In the genomic region with DNA sequence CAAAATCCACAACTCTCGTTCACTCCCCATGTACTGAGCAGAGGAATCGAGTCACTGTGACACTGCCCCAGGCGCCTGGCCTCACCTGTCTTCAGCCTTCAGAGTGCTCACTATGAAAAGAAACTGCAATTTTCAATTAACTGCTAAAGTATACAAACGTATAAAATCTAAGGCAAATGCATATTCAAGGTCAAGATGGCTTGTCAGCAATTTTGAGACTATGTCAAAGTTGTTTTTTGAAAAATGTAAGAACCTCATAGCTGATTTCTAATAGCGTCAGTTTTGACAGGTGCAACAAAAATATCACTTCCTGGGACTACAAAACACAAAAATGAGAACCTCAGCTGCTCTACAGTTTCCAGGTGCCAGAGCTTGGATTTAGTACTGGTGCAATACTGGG, we compare ENCODE assay signal across 3 cellular contexts.
TF ChIP-seq lines count a peak whose summit lies in the region.

No MANE protein-coding gene starts in this region.

TF ChIP-seq in HepG2, 621 proteins besides CTCF, POLR2A, EP300 and RAD21:
- TF ChIP-seq BORCS8-MEF2B (CRISPR knock-in tag; IDR thresholded peaks at IDR 0.05) (no peak), NPAS2 (CRISPR knock-in tag; IDR thresholded peaks at IDR 0.05; ENCODE audit: borderline replicate concordance) (no peak), SALL1 (CRISPR knock-in tag; IDR thresholded peaks at IDR 0.05) (no peak), ZNF570 (CRISPR knock-in tag; IDR thresholded peaks at IDR 0.05; ENCODE audit: borderline replicate concordance) (no peak), ZNF263 (CRISPR knock-in tag; IDR thresholded peaks at IDR 0.05) (no peak), ZNF605 (CRISPR knock-in tag; IDR thresholded peaks at IDR 0.05) (no peak), STAT5B (CRISPR knock-in tag; IDR thresholded peaks at IDR 0.05) (no peak), ZNF691 (CRISPR knock-in tag; IDR thresholded peaks at IDR 0.05; ENCODE audit: borderline replicate concordance, low read depth) (no peak), FOXA3 (CRISPR knock-in tag; IDR thresholded peaks at IDR 0.05) (no peak), FOXO1 (CRISPR knock-in tag; IDR thresholded peaks at IDR 0.05) (no peak), FOSL2 (CRISPR knock-in tag; IDR thresholded peaks at IDR 0.05) (no peak), FIP1L1 (IDR thresholded peaks at IDR 0.05; ENCODE audit: borderline replicate concordance, insufficient read depth, low read depth, low read length) (no peak), ETV5 (CRISPR knock-in tag; IDR thresholded peaks at IDR 0.05; ENCODE audit: borderline replicate concordance) (no peak), ADNP (CRISPR knock-in tag; IDR thresholded peaks at IDR 0.05) (no peak), MAFF (IDR thresholded peaks at IDR 0.05; ENCODE audit: low read depth, low read length) (peak; percentile 36; the same call in 1 of the 2 replicates), MAFK (conservative IDR thresholded peaks at IDR 0.05 in 1 of 2, IDR thresholded peaks at IDR 0.05 in 1 of 2; ENCODE audit: low read length in 2 of 2) (peak; percentile 48 to 68)
- TF ChIP-seq, protein P1, sequence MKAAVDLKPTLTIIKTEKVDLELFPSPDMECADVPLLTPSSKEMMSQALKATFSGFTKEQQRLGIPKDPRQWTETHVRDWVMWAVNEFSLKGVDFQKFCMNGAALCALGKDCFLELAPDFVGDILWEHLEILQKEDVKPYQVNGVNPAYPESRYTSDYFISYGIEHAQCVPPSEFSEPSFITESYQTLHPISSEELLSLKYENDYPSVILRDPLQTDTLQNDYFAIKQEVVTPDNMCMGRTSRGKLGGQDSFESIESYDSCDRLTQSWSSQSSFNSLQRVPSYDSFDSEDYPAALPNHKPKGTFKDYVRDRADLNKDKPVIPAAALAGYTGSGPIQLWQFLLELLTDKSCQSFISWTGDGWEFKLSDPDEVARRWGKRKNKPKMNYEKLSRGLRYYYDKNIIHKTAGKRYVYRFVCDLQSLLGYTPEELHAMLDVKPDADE (CRISPR knock-in tag; IDR thresholded peaks at IDR 0.05) = no peak

TF ChIP-seq in IMR-90, 13 proteins besides CTCF, POLR2A, EP300 and RAD21:
- TF ChIP-seq CHD1 (IDR thresholded peaks at IDR 0.05; ENCODE audit: low read depth, low read length) (no peak), MAFK (IDR thresholded peaks at IDR 0.05; ENCODE audit: low read depth, low read length) (peak; percentile 53)

TF ChIP-seq in endothelial cell of umbilical vein, 7 proteins besides CTCF, POLR2A, EP300 and RAD21:
- TF ChIP-seq FOS (IDR thresholded peaks at IDR 0.05; ENCODE audit: borderline replicate concordance, insufficient read depth, low read length) = no peak
- no peak for TF ChIP-seq JUN (IDR thresholded peaks at IDR 0.05; ENCODE audit: borderline replicate concordance, insufficient read depth, insufficient read length, low read depth)
- TF ChIP-seq POLR2AphosphoS5 (IDR thresholded peaks at IDR 0.05; ENCODE audit: insufficient read depth, low read depth, low read length) = no peak
- no peak for TF ChIP-seq GATA2 (IDR thresholded peaks at IDR 0.05; ENCODE audit: insufficient read depth, insufficient read length, low read depth, low read length)
- TF ChIP-seq EZH2 (IDR thresholded peaks at IDR 0.05; ENCODE audit: borderline replicate concordance, low read depth, low read length, severe bottlenecking) = no peak
- no peak for TF ChIP-seq MAX (IDR thresholded peaks at IDR 0.05; ENCODE audit: insufficient read depth, insufficient read length)
- TF ChIP-seq MYC (IDR thresholded peaks at IDR 0.05; ENCODE audit: low read depth, low read length) = no peak
